In genomic region chr14:68109132-68109531, GRCh38 we compare ENCODE assay signal across 20 cellular contexts.
DNase-seq lines count a peak whose midpoint lies in the region; TF ChIP-seq lines count a peak whose summit lies in the region.
"Had no signal": no experiment of that assay in that cellular context is flagged by ENCODE, and none has a peak within 500 bp of the region (broad histone marks: within the 10 kb centered on the region; RNA-seq: fewer than 3 reads in every experiment).

No MANE protein-coding gene starts in this region.

- peaks cover 12% of the 10 kb centered on the region for H3K9me3 Mint-ChIP-seq in mesothelial cell of epicardium
- H3K9me3 Mint-ChIP-seq: CD8-positive, alpha-beta memory T cell; dendritic cell treated with granulocyte-macrophage colony-stimulating factor and Interleukin-4, amounts not matched to agents 40 ng/mL and 50 ng/mL, for 4 days had no signal

- H3K4me3 ChIP-seq in AG10803 (ENCODE audit: low read length): no peak overlapping the region
- H3K4me3 ChIP-seq: MG63, SJCRH30 had no signal

- no peak for TF ChIP-seq CTCF in AG10803 (conservative IDR thresholded peaks at IDR 0.05; ENCODE audit: low read length)
- TF ChIP-seq CTCF in mesothelial cell of epicardium (IDR thresholded peaks at IDR 0.05; ENCODE audit: unreplicated experiment): no peak

- DNase-seq in AG10803 (ENCODE audit: low read depth): peak; percentile 77
- DNase-seq in NCI-H69 (lab: John Stamatoyannopoulos, UW): peak; percentile 12
- peak; percentile 24 for DNase-seq in dermis blood vessel endothelial cell
- no peak for DNase-seq in mesothelial cell of epicardium (ENCODE audit: low spot score in 2 of 2, unreplicated experiment in 2 of 2)
- no peak for DNase-seq in inferior parietal cortex (ENCODE audit: extremely low spot score)
- DNase-seq in stimulated activated CD4-positive, alpha-beta T cell treated with anti-CD3 and anti-CD28 coated beads, Interleukin-15, amount 100 ng/mL, for 24 hours: no peak
- no peak for DNase-seq in DMS 273 treated with DMSO at 0.1 percent for 48 hours (lab: John Stamatoyannopoulos, UW)
- no peak for DNase-seq in NCI-H2171 treated with DMSO at 0.1 percent for 48 hours (lab: John Stamatoyannopoulos, UW)
- DNase-seq: activated gamma-delta T cell; anterior cingulate cortex; CD8-positive, alpha-beta memory T cell; erythroblast; HCEC 1CT; MG63; NCI-H187; NCI-H510A; SJCRH30; stimulated activated naive CD4-positive, alpha-beta T cell; T1000 had no signal

- H3K4me3 Mint-ChIP-seq in mesothelial cell of epicardium: no peak overlapping the region
- H3K4me3 Mint-ChIP-seq: CD8-positive, alpha-beta memory T cell; dendritic cell treated with granulocyte-macrophage colony-stimulating factor and Interleukin-4, amounts not matched to agents 40 ng/mL and 50 ng/mL, for 4 days had no signal

- H3K27ac Mint-ChIP-seq in mesothelial cell of epicardium: peak overlapping the region; percentile 33
- H3K27ac Mint-ChIP-seq: dendritic cell treated with granulocyte-macrophage colony-stimulating factor and Interleukin-4, amounts not matched to agents 40 ng/mL and 50 ng/mL, for 4 days had no signal

- H3K4me1 Mint-ChIP-seq in mesothelial cell of epicardium: peaks cover 61% of the 10 kb centered on the region

- H3K27me3 Mint-ChIP-seq in mesothelial cell of epicardium (ENCODE audit: low read depth): no peaks in the 10 kb centered on the region
- H3K27me3 Mint-ChIP-seq: CD8-positive, alpha-beta memory T cell; dendritic cell treated with granulocyte-macrophage colony-stimulating factor and Interleukin-4, amounts not matched to agents 40 ng/mL and 50 ng/mL, for 4 days had no signal

- peaks cover 3% of the 10 kb centered on the region for H3K36me3 Mint-ChIP-seq in mesothelial cell of epicardium
- H3K36me3 Mint-ChIP-seq: CD8-positive, alpha-beta memory T cell had no signal

Comparison
In these comparisons a context has a peak if more than half of its experiments do, and no peak if none do; other contexts are left out.
1. DNase-seq: peak in AG10803 (single experiment), NCI-H69 (single experiment) and dermis blood vessel endothelial cell (single experiment); none in mesothelial cell of epicardium (0 of 2), inferior parietal cortex (single experiment), stimulated activated CD4-positive, alpha-beta T cell treated with anti-CD3 and anti-CD28 coated beads, Interleukin-15, amount 100 ng/mL, for 24 hours (single experiment), DMS 273 treated with DMSO at 0.1 percent for 48 hours (single experiment) and NCI-H2171 treated with DMSO at 0.1 percent for 48 hours (single experiment).